ENCODE assay signal across 14 cellular contexts in genomic region chr11:43130616-43131015, GRCh38.
DNase-seq lines count a peak whose midpoint lies in the region; ATAC-seq and TF ChIP-seq lines count a peak whose summit lies in the region.
"Had no signal": no experiment of that assay in that cellular context is flagged by ENCODE, and none has a peak within 500 bp of the region (broad histone marks: within the 10 kb centered on the region; RNA-seq: fewer than 3 reads in every experiment).

No MANE protein-coding gene starts in this region.

- ATAC-seq in GM21786 (IDR thresholded peaks at IDR 0.05; ENCODE audit: unreplicated experiment) (peak; percentile 52), WTC11 (peak; percentile 97)
- no peak for ATAC-seq in stimulated activated naive CD8-positive, alpha-beta T cell treated with anti-CD3 and anti-CD28 coated beads, Interleukin-15, Interleukin-2, amounts not matched to agents 100 U/mL and 50 U/mL, for 24 hours
- ATAC-seq: pancreas had no signal

- H3K27ac ChIP-seq in Karpas-422 (ENCODE audit: low read length), result no peak overlapping the region
- H3K27ac ChIP-seq: pancreas, stomach had no signal

- in situ Hi-C loops in HAP-1 (cut with MboI; ENCODE audit: low sequenced_read_pairs), result no loop called here

- no peaks in the 10 kb centered on the region for H3K27me3 Mint-ChIP-seq in WTC11 (ENCODE audit: low read depth)
- H3K27me3 Mint-ChIP-seq: CD4-positive, alpha-beta T cell had no signal

- H3K4me1 ChIP-seq in Karpas-422 (ENCODE audit: low read length) (no peaks in the 10 kb centered on the region), HAP-1 (no peaks in the 10 kb centered on the region)
- H3K4me1 ChIP-seq: pancreas, stomach had no signal

- POLR2A ChIA-PET in WTC11 (lab: Charles Lee), result no interaction called here

- H3K36me3 Mint-ChIP-seq in WTC11, result no peaks in the 10 kb centered on the region

- H3K27me3 ChIP-seq in Karpas-422 (ENCODE audit: low read length), result no peaks in the 10 kb centered on the region
- no peaks in the 10 kb centered on the region for H3K27me3 ChIP-seq in HAP-1 (ENCODE audit: low read depth)
- H3K27me3 ChIP-seq: pancreas, stomach had no signal

- no peaks in the 10 kb centered on the region for H3K36me3 ChIP-seq in Karpas-422 (ENCODE audit: insufficient read depth, low read length)
- H3K36me3 ChIP-seq in HAP-1 (replicated peaks), result no peaks in the 10 kb centered on the region
- H3K36me3 ChIP-seq: pancreas, stomach had no signal

- TF ChIP-seq CTCF in WTC11 (IDR thresholded peaks at IDR 0.05), result no peak

- peak; percentile 35 for DNase-seq in D341Med (ENCODE audit: low spot score)
- DNase-seq in WTC11 (ENCODE audit: low spot score), result peak; percentile 36
- peak; percentile 43 for DNase-seq in middle frontal gyrus (ENCODE audit: extremely low spot score, low spot score)
- DNase-seq in Karpas-422, result no peak
- no peak for DNase-seq in dedifferentiated amniotic fluid mesenchymal stem cell (ENCODE audit: extremely low spot score)
- no peak for DNase-seq in stimulated activated naive CD8-positive, alpha-beta T cell treated with anti-CD3 and anti-CD28 coated beads, Interleukin-15, Interleukin-2, amounts not matched to agents 100 U/mL and 50 U/mL, for 24 hours
- no peak for DNase-seq in HAP-1 (ENCODE audit: low spot score in 2 of 2)
- DNase-seq: activated gamma-delta T cell treated with Interleukin-2 at 50 U/mL for 16 hours; CD4-positive, alpha-beta T cell; pancreas; stimulated activated CD4-positive, alpha-beta T cell treated with anti-CD3 and anti-CD28 coated beads, Interleukin-2, amount 100 ng/mL, for 48 hours; stomach; T-helper 1 cell had no signal

- H4K20me1 ChIP-seq in Karpas-422 (ENCODE audit: insufficient read depth, low read depth, low read length), result no peaks in the 10 kb centered on the region

- H3K9ac ChIP-seq in Karpas-422 (ENCODE audit: low read length), result no peak overlapping the region

- no peaks in the 10 kb centered on the region for H3K9me2 ChIP-seq in Karpas-422 (replicated peaks; ENCODE audit: insufficient read depth, low read length)

- H3K79me2 ChIP-seq in Karpas-422 (ENCODE audit: low read length), result no peaks in the 10 kb centered on the region

- H3K4me1 Mint-ChIP-seq in WTC11, result 0 out of 2 replicates have a peak, but pooled peaks cover 3% of the 10 kb centered on the region

- H3K9me3 ChIP-seq in Karpas-422 (ENCODE audit: low read length), result no peaks in the 10 kb centered on the region
- no peaks in the 10 kb centered on the region for H3K9me3 ChIP-seq in HAP-1
- H3K9me3 ChIP-seq: pancreas, stomach had no signal

- H3K4me3 ChIP-seq in Karpas-422 (ENCODE audit: low read length) (no peak overlapping the region), HAP-1 (no peak overlapping the region)
- H3K4me3 ChIP-seq: pancreas, stomach had no signal

- no peak overlapping the region for H3K4me3 Mint-ChIP-seq in WTC11
- H3K4me3 Mint-ChIP-seq: CD4-positive, alpha-beta T cell had no signal

- no peak overlapping the region for H3K27ac Mint-ChIP-seq in WTC11
- H3K27ac Mint-ChIP-seq: CD4-positive, alpha-beta T cell had no signal

- no peak overlapping the region for H3K4me2 ChIP-seq in Karpas-422 (ENCODE audit: low read depth, low read length, poor library complexity, severe bottlenecking)

- CTCF ChIA-PET in WTC11 (lab: Charles Lee), result interaction anchor here (1.0 to 2.7 kb wide), 18 partner anchors 11 to 606 kb away, joined by 3 to 22 read pairs (median 5); no protein-coding TSS in a partner anchor

- H3K9me3 Mint-ChIP-seq in WTC11, result peaks cover 5% of the 10 kb centered on the region; the same call in 1 of the 2 replicates
- H3K9me3 Mint-ChIP-seq: CD4-positive, alpha-beta T cell had no signal

- no peak overlapping the region for H2AFZ ChIP-seq in Karpas-422 (ENCODE audit: low read length)

TF ChIP-seq in WTC11, 78 proteins besides CTCF, POLR2A, EP300 and RAD21:
- TF ChIP-seq NR2C2 (CRISPR knock-in tag; IDR thresholded peaks at IDR 0.05) (no peak), PRRX2 (CRISPR knock-in tag; IDR thresholded peaks at IDR 0.05) (no peak), MYBL2 (CRISPR knock-in tag; IDR thresholded peaks at IDR 0.05) (no peak), ATF1 (CRISPR knock-in tag; IDR thresholded peaks at IDR 0.05) (no peak), JUN (CRISPR knock-in tag; IDR thresholded peaks at IDR 0.05) (no peak), ZNF423 (CRISPR knock-in tag; IDR thresholded peaks at IDR 0.05) (no peak)
- TF ChIP-seq, protein P1, sequence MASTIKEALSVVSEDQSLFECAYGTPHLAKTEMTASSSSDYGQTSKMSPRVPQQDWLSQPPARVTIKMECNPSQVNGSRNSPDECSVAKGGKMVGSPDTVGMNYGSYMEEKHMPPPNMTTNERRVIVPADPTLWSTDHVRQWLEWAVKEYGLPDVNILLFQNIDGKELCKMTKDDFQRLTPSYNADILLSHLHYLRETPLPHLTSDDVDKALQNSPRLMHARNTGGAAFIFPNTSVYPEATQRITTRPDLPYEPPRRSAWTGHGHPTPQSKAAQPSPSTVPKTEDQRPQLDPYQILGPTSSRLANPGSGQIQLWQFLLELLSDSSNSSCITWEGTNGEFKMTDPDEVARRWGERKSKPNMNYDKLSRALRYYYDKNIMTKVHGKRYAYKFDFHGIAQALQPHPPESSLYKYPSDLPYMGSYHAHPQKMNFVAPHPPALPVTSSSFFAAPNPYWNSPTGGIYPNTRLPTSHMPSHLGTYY (CRISPR knock-in tag; IDR thresholded peaks at IDR 0.05), result no peak
TF ChIP-seq in WTC11: peak in this region for 0.

Comparison
In these comparisons a context has a peak if more than half of its experiments do, and no peak if none do; other contexts are left out.
1. DNase-seq: peak in D341Med (single experiment), WTC11 (single experiment) and middle frontal gyrus (single experiment); none in Karpas-422 (single experiment), dedifferentiated amniotic fluid mesenchymal stem cell (single experiment), stimulated activated naive CD8-positive, alpha-beta T cell treated with anti-CD3 and anti-CD28 coated beads, Interleukin-15, Interleukin-2, amounts not matched to agents 100 U/mL and 50 U/mL, for 24 hours (single experiment) and HAP-1 (0 of 2).